9 cellular contexts compared by ENCODE assay signal in the genomic region with DNA sequence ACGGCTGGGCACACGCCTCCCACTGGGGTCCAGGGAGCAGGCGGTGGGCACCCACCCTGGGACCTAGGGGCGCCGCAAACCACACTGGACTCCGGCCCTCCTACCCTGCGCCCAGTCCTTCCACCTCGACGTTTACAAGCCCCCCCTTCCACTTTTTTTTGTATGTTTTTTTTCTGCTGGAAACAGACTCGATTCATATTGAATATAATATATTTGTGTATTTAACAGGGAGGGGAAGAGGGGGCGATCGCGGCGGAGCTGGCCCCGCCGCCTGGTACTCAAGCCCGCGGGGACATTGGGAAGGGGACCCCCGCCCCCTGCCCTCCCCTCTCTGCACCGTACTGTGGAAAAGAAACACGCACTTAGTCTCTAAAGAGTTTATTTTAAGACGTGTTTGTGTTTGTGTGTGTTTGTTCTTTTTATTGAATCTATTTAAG. TPM values are rescaled to one million over a fixed set of nuclear protein-coding genes. Genes with fewer than 3 reads are reported as not detected.
DNase-seq lines count a peak whose midpoint lies in the region; ATAC-seq and TF ChIP-seq lines count a peak whose summit lies in the region.
"Had no signal": no experiment of that assay in that cellular context is flagged by ENCODE, and none has a peak within 500 bp of the region (broad histone marks: within the 10 kb centered on the region; RNA-seq: fewer than 3 reads in every experiment).

No MANE protein-coding gene starts in this region.

- H3K4me3 ChIP-seq in LNCaP clone FGC (ENCODE audit: low read depth, low read length) (peak overlapping the region; percentile 86), mammary epithelial cell (replicated peaks in 1 of 3; ENCODE audit: insufficient read depth in 1 of 3, low read depth in 2 of 3, low read length in 3 of 3) (peak overlapping the region; percentile 87 to 99 (median 96)), muscle layer of colon (ENCODE audit: low read depth in 1 of 2, low read length in 2 of 2) (peak overlapping the region; percentile 82 to 90)

- H3K79me2 ChIP-seq in mammary epithelial cell (ENCODE audit: insufficient read depth, low read length), result peaks cover 28% of the 10 kb centered on the region

- in situ Hi-C loops in mammary epithelial cell (cut with MboI; ENCODE audit: low sequenced_read_pairs in 2 of 2), result no loop called here

- dilution Hi-C loops in mammary epithelial cell (cut with HindIII; ENCODE audit: low sequenced_read_pairs), result no loop called here

- H2AFZ ChIP-seq in mammary epithelial cell (ENCODE audit: low read depth, low read length), result no peak overlapping the region

- no peaks in the 10 kb centered on the region for H3K27me3 ChIP-seq in mammary epithelial cell (ENCODE audit: insufficient read depth, low read length)
- no peaks in the 10 kb centered on the region for H3K27me3 ChIP-seq in muscle layer of colon (ENCODE audit: control insufficient read depth in 1 of 2, insufficient read depth in 2 of 2, low read length in 2 of 2)

- H3K4me1 ChIP-seq in mammary epithelial cell (ENCODE audit: insufficient read depth, low read length) (peaks cover 40% of the 10 kb centered on the region), muscle layer of colon (ENCODE audit: insufficient read depth, low read length) (peaks cover 31% of the 10 kb centered on the region)

- peak overlapping the region; percentile 90 for H3K27ac ChIP-seq in mammary epithelial cell (ENCODE audit: insufficient read depth, low read depth, low read length)
- peak overlapping the region; percentile 99 for H3K27ac ChIP-seq in muscle layer of colon (ENCODE audit: low read depth, low read length)

- peak overlapping the region; percentile 91 for H3K4me2 ChIP-seq in mammary epithelial cell (ENCODE audit: insufficient read depth, low read depth, low read length)

- ATAC-seq in GM19351 (IDR thresholded peaks at IDR 0.05; ENCODE audit: unreplicated experiment), result no peak

- intact Hi-C loops in mammary epithelial cell (cut with micrococcal nuclease), result no loop called here

- CTCF ChIA-PET in mammary epithelial cell (lab: Charles Lee; ENCODE audit: low non-redundant PET), result interaction anchor here (1.5 kb wide), 1 partner anchor 27 kb away, joined by 5 read pairs; no protein-coding TSS in a partner anchor

- H4K20me1 ChIP-seq in mammary epithelial cell (ENCODE audit: insufficient read depth, low read length), result peaks cover 12% of the 10 kb centered on the region

- H3K9me3 ChIP-seq in mammary epithelial cell (replicated peaks; ENCODE audit: insufficient read depth, low read length) (no peaks in the 10 kb centered on the region), muscle layer of colon (ENCODE audit: low read length) (no peaks in the 10 kb centered on the region)

- DNase-seq in AG08396 (ENCODE audit: low spot score), result peak; percentile 9
- no peak for DNase-seq in LNCaP clone FGC (ENCODE audit: low read depth)
- no peak for DNase-seq in mammary epithelial cell
- no peak for DNase-seq in GM19238 (ENCODE audit: insufficient read length, low spot score)
- DNase-seq in NCI-H510A treated with DMSO at 0.1 percent for 48 hours (lab: John Stamatoyannopoulos, UW), result no peak
- DNase-seq in A172 (ENCODE audit: low spot score), result no peak

- BruUV-seq in mammary epithelial cell (replicated peaks; lab: Mats Ljungman, UMichigan), result no TSS peak

- H3K9ac ChIP-seq in mammary epithelial cell (ENCODE audit: insufficient read depth, low read length) (peak overlapping the region; percentile 88), muscle layer of colon (ENCODE audit: low read length) (peak overlapping the region; percentile 99)

- TF ChIP-seq CTCF in LNCaP clone FGC (IDR thresholded peaks at IDR 0.05; ENCODE audit: control insufficient read depth, extremely low read depth, insufficient read depth) (no peak), mammary epithelial cell (conservative IDR thresholded peaks at IDR 0.05 in 1 of 2, IDR thresholded peaks at IDR 0.05 in 1 of 2; ENCODE audit: extremely low read depth in 1 of 2, insufficient read depth in 1 of 2, low read depth in 1 of 2, low read length in 2 of 2) (no peak)

- 2% methylated on average over 10 of the region's 22 CpGs for WGBS in mammary epithelial cell (ENCODE audit: low coverage, missing lambda C conversion rate)

- no peaks in the 10 kb centered on the region for H3K36me3 ChIP-seq in mammary epithelial cell (ENCODE audit: insufficient read depth, low read length)
- H3K36me3 ChIP-seq in muscle layer of colon (ENCODE audit: insufficient read depth, low read length), result peaks cover 7% of the 10 kb centered on the region

RNA-seq across cellular contexts. Expression of gene JUNB, which starts 1.6 kb away (rescaled TPM):
- 100 to 1,000 TPM; 135 to 173 TPM for total RNA-seq in mammary epithelial cell
- 83.3 TPM for polyA plus RNA-seq in mammary epithelial cell
- 12.6 TPM for polyA minus RNA-seq in mammary epithelial cell
- 79.1 and 85.7 TPM in 2 replicates for total RNA-seq in A172 (2014; rRNA removed; shearing (Covaris generic))

RNA-seq across cellular contexts. Expression of gene PRDX2, which starts 8.7 kb away (rescaled TPM):
- 100 to 1,000 TPM; 169 to 202 TPM for total RNA-seq in mammary epithelial cell
- polyA plus RNA-seq in mammary epithelial cell, result 377 TPM
- polyA minus RNA-seq in mammary epithelial cell, result 324 TPM
- total RNA-seq in A172 (2014; rRNA removed; shearing (Covaris generic)), result not detected in 2 replicates

RNA-seq across cellular contexts. Expression of gene THSD8, which starts 9.0 kb away (rescaled TPM):
- 10 to 100 TPM in 1 of 2 donors, not detected in 1; 19.8 TPM for total RNA-seq in mammary epithelial cell
- polyA plus RNA-seq in mammary epithelial cell, result not detected
- polyA minus RNA-seq in mammary epithelial cell, result 24.4 TPM
- not detected in 2 replicates for total RNA-seq in A172 (2014; rRNA removed; shearing (Covaris generic))
- total RNA-seq: dermis microvascular lymphatic vessel endothelial cell had no signal

RNA-seq across cellular contexts. Expression of gene RNASEH2A, which starts 13.5 kb away (rescaled TPM):
- total RNA-seq in mammary epithelial cell, result 10 to 100 TPM in 1 of 2 donors, 1 to 10 TPM in 1; 7.0 to 27.8 TPM
- 71.6 TPM for polyA plus RNA-seq in mammary epithelial cell
- 24.4 TPM for polyA minus RNA-seq in mammary epithelial cell
- 88.8 and 89.6 TPM in 2 replicates for total RNA-seq in A172 (2014; rRNA removed; shearing (Covaris generic))

RNA-seq across cellular contexts. Expression of gene HOOK2, which starts 17.5 kb away (rescaled TPM):
- total RNA-seq in mammary epithelial cell, result 10 to 100 TPM; 32.3 to 63.6 TPM
- 21.3 TPM for polyA plus RNA-seq in mammary epithelial cell
- 5.7 TPM for polyA minus RNA-seq in mammary epithelial cell
- total RNA-seq in A172 (2014; rRNA removed; shearing (Covaris generic)), result 10.2 and 20.5 TPM in 2 replicates

Comparison
In these comparisons a context has a peak if more than half of its experiments do, and no peak if none do; other contexts are left out.
1. RNA of gene PRDX2, which starts 8.7 kb away (total RNA-seq): 169 to 202 TPM in mammary epithelial cell; not detected in A172; every median in the first group is over 100 times any median in the second.
2. Peak in every context shown above with its lines, with median percentiles within 50 percentile points of each other: H3K4me3 ChIP-seq.